Comparison of ENCODE assay signal across 18 cellular contexts in the genomic region with DNA sequence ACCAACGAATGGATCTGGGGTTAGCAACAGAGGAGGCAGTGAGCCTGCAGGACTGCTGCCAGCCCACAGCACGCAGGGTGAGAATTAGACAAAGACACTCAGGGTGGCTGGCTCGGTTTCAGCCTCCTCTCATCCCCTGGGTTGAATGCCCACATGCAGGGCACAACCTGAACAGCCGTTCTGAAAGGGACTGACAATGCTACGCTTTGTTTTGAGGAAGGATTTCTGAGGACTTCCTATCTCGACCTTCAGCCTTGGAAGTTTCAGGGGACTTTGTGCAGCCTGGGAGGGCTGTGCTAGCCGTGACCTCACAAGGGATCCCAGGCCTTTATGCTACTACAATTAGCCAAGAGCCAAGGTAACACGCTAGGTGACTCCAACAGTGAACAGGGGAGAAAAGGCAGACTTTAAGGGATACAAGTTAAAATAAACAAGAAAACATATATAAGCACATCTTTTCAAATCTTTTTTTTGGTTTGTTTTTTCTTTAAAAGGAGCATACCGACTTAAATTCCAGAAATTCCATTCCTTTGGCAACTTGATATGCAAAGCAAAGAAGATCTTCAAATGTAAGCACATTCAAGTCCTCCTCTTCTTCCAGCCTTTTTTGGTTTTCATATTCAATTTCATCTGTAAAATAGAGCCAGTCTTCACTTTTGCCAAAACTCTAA. TPM values are rescaled to one million over a fixed set of nuclear protein-coding genes. Genes with fewer than 3 reads are reported as not detected.
DNase-seq lines count a peak whose midpoint lies in the region; FAIRE-seq and TF ChIP-seq lines count a peak whose summit lies in the region.
"Had no signal": no experiment of that assay in that cellular context is flagged by ENCODE, and none has a peak within 500 bp of the region (broad histone marks: within the 10 kb centered on the region; RNA-seq: fewer than 3 reads in every experiment).

No MANE protein-coding gene starts in this region.

- CTCF ChIA-PET in mammary epithelial cell (lab: Charles Lee; ENCODE audit: low non-redundant PET), result no interaction called here

- H3K9ac ChIP-seq in mammary epithelial cell (ENCODE audit: insufficient read depth, low read length) (no peak overlapping the region), astrocyte (ENCODE audit: low read length) (no peak overlapping the region)

- in situ Hi-C loops in mammary epithelial cell (cut with MboI; ENCODE audit: low sequenced_read_pairs in 2 of 2), result no loop called here

- 28% methylated on average over 8 of the region's 9 CpGs for WGBS in mammary epithelial cell (ENCODE audit: low coverage, missing lambda C conversion rate)
- WGBS in testis, 2 donors, result 27 to 38% methylated on average over 9 of the region's 9 CpGs

- no peaks in the 10 kb centered on the region for H3K9me3 Mint-ChIP-seq in astrocyte (ENCODE audit: unreplicated experiment)
- H3K9me3 Mint-ChIP-seq: activated CD4-positive, alpha-beta T cell treated with anti-CD3 and anti-CD28 coated beads, Interleukin-2, amount 10 ng/mL, durations not matched to agents 7 days and 5 days; activated T-helper 1 cell treated with anti-CD3 and anti-CD28 coated beads, Interleukin-12 subunit alpha, Interleukin-12 subunit beta, Interleukin-2, Interleukin-4 antibody, amounts not matched to agents 30 ng/mL and 10 ng/mL and 1 ng/mL, durations not matched to agents 14 hours and 24 hours and 36 hours had no signal

- intact Hi-C loops in mammary epithelial cell (cut with micrococcal nuclease), result no loop called here
- intact Hi-C loops in breast epithelium (cut with DNase I; ENCODE audit: low total_unique reads), result no loop called here
- intact Hi-C loops in testis (cut with DNase I; ENCODE audit: low total_unique reads), result no loop called here

- H3K79me2 ChIP-seq in mammary epithelial cell (ENCODE audit: insufficient read depth, low read length) (no peaks in the 10 kb centered on the region), astrocyte (ENCODE audit: insufficient read depth, low read length) (no peaks in the 10 kb centered on the region)

- peak overlapping the region; percentile 87 for H3K27ac Mint-ChIP-seq in astrocyte (ENCODE audit: unreplicated experiment)
- H3K27ac Mint-ChIP-seq: activated CD4-positive, alpha-beta T cell treated with anti-CD3 and anti-CD28 coated beads, Interleukin-2, amount 10 ng/mL, durations not matched to agents 7 days and 5 days; activated T-helper 1 cell treated with anti-CD3 and anti-CD28 coated beads, Interleukin-12 subunit alpha, Interleukin-12 subunit beta, Interleukin-2, Interleukin-4 antibody, amounts not matched to agents 30 ng/mL and 10 ng/mL and 1 ng/mL, durations not matched to agents 14 hours and 24 hours and 36 hours had no signal

- peaks cover 4% of the 10 kb centered on the region for H3K27me3 Mint-ChIP-seq in astrocyte (ENCODE audit: low read depth, unreplicated experiment)
- H3K27me3 Mint-ChIP-seq: activated CD4-positive, alpha-beta T cell treated with anti-CD3 and anti-CD28 coated beads, Interleukin-2, amount 10 ng/mL, durations not matched to agents 7 days and 5 days had no signal

- H3K36me3 Mint-ChIP-seq in astrocyte (ENCODE audit: low read depth, unreplicated experiment), result no peaks in the 10 kb centered on the region

- no peak overlapping the region for H3K4me3 Mint-ChIP-seq in astrocyte (ENCODE audit: unreplicated experiment)
- H3K4me3 Mint-ChIP-seq: activated CD4-positive, alpha-beta T cell treated with anti-CD3 and anti-CD28 coated beads, Interleukin-2, amount 10 ng/mL, durations not matched to agents 7 days and 5 days; activated T-helper 1 cell treated with anti-CD3 and anti-CD28 coated beads, Interleukin-12 subunit alpha, Interleukin-12 subunit beta, Interleukin-2, Interleukin-4 antibody, amounts not matched to agents 30 ng/mL and 10 ng/mL and 1 ng/mL, durations not matched to agents 14 hours and 24 hours and 36 hours had no signal

- H3K36me3 ChIP-seq in mammary epithelial cell (ENCODE audit: insufficient read depth, low read length) (no peaks in the 10 kb centered on the region), breast epithelium (no peaks in the 10 kb centered on the region), astrocyte (ENCODE audit: insufficient read depth, low read length) (no peaks in the 10 kb centered on the region), testis (ENCODE audit: low read depth, missing control alignments) (no peaks in the 10 kb centered on the region)
- H3K36me3 ChIP-seq: tibial artery had no signal

- H3K27ac ChIP-seq in mammary epithelial cell (ENCODE audit: insufficient read depth, low read depth, low read length), result no peak overlapping the region
- no peak overlapping the region for H3K27ac ChIP-seq in breast epithelium
- no peak overlapping the region for H3K27ac ChIP-seq in astrocyte (ENCODE audit: low read depth, low read length)
- H3K27ac ChIP-seq in testis, result peak overlapping the region; percentile 33 to 61
- H3K27ac ChIP-seq: A549, tibial artery had no signal

- peak overlapping the region; percentile 6 for H2AFZ ChIP-seq in mammary epithelial cell (ENCODE audit: low read depth, low read length)
- peak overlapping the region; percentile 36 for H2AFZ ChIP-seq in astrocyte (ENCODE audit: low read depth, low read length)

- H3K4me3 ChIP-seq in mammary epithelial cell (replicated peaks in 1 of 3; ENCODE audit: insufficient read depth in 1 of 3, low read depth in 2 of 3, low read length in 3 of 3), result no peak overlapping the region
- H3K4me3 ChIP-seq in breast epithelium, result no peak overlapping the region
- no peak overlapping the region for H3K4me3 ChIP-seq in astrocyte (ENCODE audit: insufficient read depth, low read depth, low read length)
- H3K4me3 ChIP-seq in testis, result no peak overlapping the region
- H3K4me3 ChIP-seq: A549, tibial artery had no signal

- no peak for TF ChIP-seq POLR2A in breast epithelium (IDR thresholded peaks at IDR 0.05)
- no peak for TF ChIP-seq POLR2A in testis (IDR thresholded peaks at IDR 0.05)

- H3K9me3 ChIP-seq in mammary epithelial cell (replicated peaks; ENCODE audit: insufficient read depth, low read length) (no peaks in the 10 kb centered on the region), breast epithelium (no peaks in the 10 kb centered on the region), astrocyte (ENCODE audit: insufficient read depth, low read depth, low read length) (no peaks in the 10 kb centered on the region), testis (no peaks in the 10 kb centered on the region)
- H3K9me3 ChIP-seq: A549, tibial artery had no signal

- dilution Hi-C loops in mammary epithelial cell (cut with HindIII; ENCODE audit: low sequenced_read_pairs), result no loop called here

- no peaks in the 10 kb centered on the region for H3K27me3 ChIP-seq in mammary epithelial cell (ENCODE audit: insufficient read depth, low read length)
- H3K27me3 ChIP-seq in breast epithelium, result no peaks in the 10 kb centered on the region
- no peaks in the 10 kb centered on the region for H3K27me3 ChIP-seq in astrocyte (ENCODE audit: insufficient read depth, low read length)
- H3K27me3 ChIP-seq in testis, result no peaks in the 10 kb centered on the region
- H3K27me3 ChIP-seq: tibial artery had no signal

- H3K4me2 ChIP-seq in mammary epithelial cell (ENCODE audit: insufficient read depth, low read depth, low read length), result no peak overlapping the region
- H3K4me2 ChIP-seq in astrocyte (ENCODE audit: low read length), result peak overlapping the region; percentile 13
- H3K4me2 ChIP-seq: A549 had no signal

- no TSS peak for BruUV-seq in mammary epithelial cell (replicated peaks; lab: Mats Ljungman, UMichigan)

- no peak for FAIRE-seq in astrocyte (lab: Jason Lieb, UNC)
- FAIRE-seq: A549, bronchial epithelial cell had no signal

- H3K4me1 Mint-ChIP-seq in astrocyte (ENCODE audit: low read depth, unreplicated experiment), result peaks cover 12% of the 10 kb centered on the region

- H4K20me1 ChIP-seq in mammary epithelial cell (ENCODE audit: insufficient read depth, low read length) (no peaks in the 10 kb centered on the region), astrocyte (ENCODE audit: insufficient read depth, low read length) (no peaks in the 10 kb centered on the region)

- TF ChIP-seq CTCF in mammary epithelial cell (conservative IDR thresholded peaks at IDR 0.05 in 1 of 2, IDR thresholded peaks at IDR 0.05 in 1 of 2; ENCODE audit: extremely low read depth in 1 of 2, insufficient read depth in 1 of 2, low read depth in 1 of 2, low read length in 2 of 2), result no peak
- no peak for TF ChIP-seq CTCF in breast epithelium (IDR thresholded peaks at IDR 0.05)
- no peak for TF ChIP-seq CTCF in astrocyte (IDR thresholded peaks at IDR 0.05; ENCODE audit: insufficient read depth, low read depth, low read length)
- TF ChIP-seq CTCF in testis (IDR thresholded peaks at IDR 0.05), result no peak

- DNase-seq in mammary epithelial cell, result no peak
- DNase-seq in breast epithelium (ENCODE audit: low spot score in 2 of 2), result no peak
- DNase-seq in astrocyte (ENCODE audit: low read depth), result peak; percentile 1
- peak; percentile 58 for DNase-seq in islet precursor cell
- DNase-seq in testis, result peak; percentile 90
- no peak for DNase-seq in NCI-H1436 treated with DMSO at 0.1 percent for 48 hours (lab: John Stamatoyannopoulos, UW)
- DNase-seq in NCI-H146 treated with DMSO at 0.1 percent for 48 hours (lab: John Stamatoyannopoulos, UW; ENCODE audit: unreplicated experiment), result no peak
- DNase-seq in NCI-H187 (lab: John Stamatoyannopoulos, UW), result no peak
- DNase-seq: activated CD4-positive, alpha-beta T cell treated with anti-CD3 and anti-CD28 coated beads, Interleukin-2, amount 10 ng/mL, durations not matched to agents 7 days and 5 days; NCI-H1417; NK-92 treated with Interleukin-12 subunit alpha and Interleukin-12 subunit beta, amount 100 ng/mL, for 24 hours; tibial artery had no signal

- H3K4me1 ChIP-seq in mammary epithelial cell (ENCODE audit: insufficient read depth, low read length) (no peaks in the 10 kb centered on the region), breast epithelium (no peaks in the 10 kb centered on the region), astrocyte (ENCODE audit: insufficient read depth, low read length) (peaks cover 11% of the 10 kb centered on the region), testis (peaks cover 30% of the 10 kb centered on the region)
- H3K4me1 ChIP-seq: A549 had no signal

RNA-seq across cellular contexts. Expression of gene URAD, which starts 34.5 kb away (rescaled TPM):
- total RNA-seq in mammary epithelial cell (not detected), breast epithelium (1 to 10 TPM in 1 of 3 donors, under 1 TPM in 1, not detected in 1; 0.32 to 1.3 TPM), astrocyte (not detected in 2 replicates), testis (1 to 10 TPM in 1 of 2 donors, under 1 TPM in 1; 0.87 to 1.6 TPM)
- polyA plus RNA-seq in mammary epithelial cell (not detected), testis (ENCODE audit: insufficient read depth, low read depth, low replicate concordance) (not detected)
- polyA minus RNA-seq in mammary epithelial cell, result not detected
- total RNA-seq: activated CD4-positive, alpha-beta T cell treated with anti-CD3 and anti-CD28 coated beads, Interleukin-2, amount 10 ng/mL, durations not matched to agents 7 days and 5 days; activated T-helper 1 cell treated with anti-CD3 and anti-CD28 coated beads, Interleukin-12 subunit alpha, Interleukin-12 subunit beta, Interleukin-2, Interleukin-4 antibody, amounts not matched to agents 30 ng/mL and 10 ng/mL and 1 ng/mL, durations not matched to agents 14 hours and 24 hours and 36 hours; bronchial epithelial cell; HT1080; T-helper 1 cell treated with Interleukin-12 subunit alpha and Interleukin-12 subunit beta and Interleukin-4 antibody, amounts not matched to agents 30 ng/mL and 1 ng/mL, for 36 hours had no signal
- polyA plus RNA-seq: A549, esophagus had no signal

RNA-seq across cellular contexts. Expression of gene CDX2, which starts 53.9 kb away (rescaled TPM):
- total RNA-seq in mammary epithelial cell, result not detected
- polyA plus RNA-seq in mammary epithelial cell, result not detected
- not detected for polyA minus RNA-seq in mammary epithelial cell
- under 1 TPM in 1 of 3 donors, not detected in 2; 0.33 TPM for total RNA-seq in breast epithelium
- not detected in 2 replicates for total RNA-seq in astrocyte
- under 1 TPM; 0.06 to 0.08 TPM for total RNA-seq in testis
- polyA plus RNA-seq in testis (ENCODE audit: insufficient read depth, low read depth, low replicate concordance), result not detected
- total RNA-seq: activated CD4-positive, alpha-beta T cell treated with anti-CD3 and anti-CD28 coated beads, Interleukin-2, amount 10 ng/mL, durations not matched to agents 7 days and 5 days; activated T-helper 1 cell treated with anti-CD3 and anti-CD28 coated beads, Interleukin-12 subunit alpha, Interleukin-12 subunit beta, Interleukin-2, Interleukin-4 antibody, amounts not matched to agents 30 ng/mL and 10 ng/mL and 1 ng/mL, durations not matched to agents 14 hours and 24 hours and 36 hours; bronchial epithelial cell; HT1080; T-helper 1 cell treated with Interleukin-12 subunit alpha and Interleukin-12 subunit beta and Interleukin-4 antibody, amounts not matched to agents 30 ng/mL and 1 ng/mL, for 36 hours had no signal

Comparison
In these comparisons a context has a peak if more than half of its experiments do, and no peak if none do; other contexts are left out.
1. DNase-seq: peak in astrocyte (single experiment), islet precursor cell (single experiment) and testis (single experiment); none in mammary epithelial cell (single experiment), breast epithelium (0 of 2), NCI-H1436 treated with DMSO at 0.1 percent for 48 hours (single experiment), NCI-H146 treated with DMSO at 0.1 percent for 48 hours (single experiment) and NCI-H187 (0 of 2).
2. H3K27ac ChIP-seq: peak in testis (2 of 2); none in mammary epithelial cell (single experiment), breast epithelium (0 of 2) and astrocyte (single experiment).